In genomic region chr2:111626862-111627163, GRCh38 we compare ENCODE assay signal across 19 cellular contexts.
A peak's percentile ranks its signal among the peaks of the same experiment; 100 is the strongest.
DNase-seq lines count a peak whose midpoint lies in the region; ATAC-seq and TF ChIP-seq lines count a peak whose summit lies in the region.
"Had no signal": no experiment of that assay in that cellular context is flagged by ENCODE, and none has a peak within 500 bp of the region (broad histone marks: within the 10 kb centered on the region; RNA-seq: fewer than 3 reads in every experiment).

No MANE protein-coding gene starts in this region.

- DNase-seq in activated CD4-positive, alpha-beta T cell treated with anti-CD3 and anti-CD28 coated beads, Interleukin-2, amount 10 ng/mL, durations not matched to agents 24 days and 14 days = no peak
- no peak for DNase-seq in activated CD4-positive, alpha-beta T cell treated with anti-CD3 and anti-CD28 coated beads, Interleukin-2, amount 50 U/mL, for 48 hours
- no peak for DNase-seq in CD14-positive monocyte (ENCODE audit: low spot score)
- no peak for DNase-seq in activated CD4-positive, alpha-beta memory T cell treated with anti-CD3 and anti-CD28 coated beads for 36 hours
- DNase-seq in activated naive CD8-positive, alpha-beta T cell treated with anti-CD3 and anti-CD28 coated beads, Interleukin-2, amount 50 U/mL, for 24 hours = no peak
- DNase-seq in stimulated activated naive CD4-positive, alpha-beta T cell (lab: John Stamatoyannopoulos, UW) = no peak
- DNase-seq in Peyer's patch = no peak
- DNase-seq: GOT3, HCEC 1CT, KG1, NCI-H1092 treated with DMSO at 0.1 percent for 48 hours, NCI-H1436 treated with DMSO at 0.1 percent for 48 hours, NCI-H1930, NCI-H226, NCI-H510A treated with DMSO at 0.1 percent for 48 hours, NCI-H748 treated with DMSO at 0.1 percent for 48 hours, SJCRH30 had no signal

- H3K27me3 ChIP-seq in Peyer's patch = no peaks in the 10 kb centered on the region
- H3K27me3 ChIP-seq: SJCRH30 had no signal

- no peak overlapping the region for H3K27ac ChIP-seq in Peyer's patch
- H3K27ac ChIP-seq: C4-2B, SJCRH30 had no signal

- POLR2A ChIA-PET in activated CD4-positive, alpha-beta memory T cell treated with anti-CD3 and anti-CD28 coated beads for 36 hours (lab: Charles Lee) = no interaction called here

- H3K9me3 ChIP-seq in Peyer's patch = no peaks in the 10 kb centered on the region

- peaks cover 24% of the 10 kb centered on the region for H3K36me3 Mint-ChIP-seq in activated CD4-positive, alpha-beta T cell treated with anti-CD3 and anti-CD28 coated beads, Interleukin-2, amount 10 ng/mL, durations not matched to agents 24 days and 14 days (ENCODE audit: low read depth)
- H3K36me3 Mint-ChIP-seq in CD14-positive monocyte = peaks cover 15 to 16% of the 10 kb centered on the region in 2 donors
- peaks cover 9% of the 10 kb centered on the region for H3K36me3 Mint-ChIP-seq in activated CD4-positive, alpha-beta memory T cell treated with anti-CD3 and anti-CD28 coated beads for 36 hours
- H3K36me3 Mint-ChIP-seq in activated naive CD8-positive, alpha-beta T cell treated with anti-CD3 and anti-CD28 coated beads, Interleukin-2, amount 50 U/mL, for 24 hours (ENCODE audit: low read depth) = peaks cover 17% of the 10 kb centered on the region

- ATAC-seq in activated naive CD8-positive, alpha-beta T cell treated with anti-CD3 and anti-CD28 coated beads, Interleukin-2, amount 50 U/mL, for 24 hours = no peak
- ATAC-seq: Panc1 had no signal

- CTCF ChIA-PET in activated CD4-positive, alpha-beta memory T cell treated with anti-CD3 and anti-CD28 coated beads for 36 hours (lab: Charles Lee) = no interaction called here

- no peaks in the 10 kb centered on the region for H3K27me3 Mint-ChIP-seq in activated CD4-positive, alpha-beta T cell treated with anti-CD3 and anti-CD28 coated beads, Interleukin-2, amount 10 ng/mL, durations not matched to agents 24 days and 14 days
- no peaks in the 10 kb centered on the region for H3K27me3 Mint-ChIP-seq in CD14-positive monocyte (ENCODE audit: low read depth in 3 of 3)
- peaks cover 23% of the 10 kb centered on the region for H3K27me3 Mint-ChIP-seq in activated CD4-positive, alpha-beta memory T cell treated with anti-CD3 and anti-CD28 coated beads for 36 hours
- H3K27me3 Mint-ChIP-seq in activated naive CD8-positive, alpha-beta T cell treated with anti-CD3 and anti-CD28 coated beads, Interleukin-2, amount 50 U/mL, for 24 hours = peaks cover 21% of the 10 kb centered on the region

- peaks cover 10% of the 10 kb centered on the region for H3K9me3 Mint-ChIP-seq in activated CD4-positive, alpha-beta T cell treated with anti-CD3 and anti-CD28 coated beads, Interleukin-2, amount 10 ng/mL, durations not matched to agents 24 days and 14 days
- H3K9me3 Mint-ChIP-seq in CD14-positive monocyte = peaks cover 19 to 42% (median 29%) of the 10 kb centered on the region in 7 donors
- H3K9me3 Mint-ChIP-seq in activated CD4-positive, alpha-beta memory T cell treated with anti-CD3 and anti-CD28 coated beads for 36 hours = peaks cover 42% of the 10 kb centered on the region
- peaks cover 28% of the 10 kb centered on the region for H3K9me3 Mint-ChIP-seq in activated naive CD8-positive, alpha-beta T cell treated with anti-CD3 and anti-CD28 coated beads, Interleukin-2, amount 50 U/mL, for 24 hours

- H3K4me3 Mint-ChIP-seq in activated CD4-positive, alpha-beta T cell treated with anti-CD3 and anti-CD28 coated beads, Interleukin-2, amount 10 ng/mL, durations not matched to agents 24 days and 14 days = peak overlapping the region; percentile 43
- H3K4me3 Mint-ChIP-seq in CD14-positive monocyte = no peak overlapping the region
- no peak overlapping the region for H3K4me3 Mint-ChIP-seq in activated CD4-positive, alpha-beta memory T cell treated with anti-CD3 and anti-CD28 coated beads for 36 hours
- H3K4me3 Mint-ChIP-seq in activated naive CD8-positive, alpha-beta T cell treated with anti-CD3 and anti-CD28 coated beads, Interleukin-2, amount 50 U/mL, for 24 hours = peak overlapping the region; percentile 44

- H3K4me3 ChIP-seq in Peyer's patch = no peak overlapping the region
- H3K4me3 ChIP-seq: SJCRH30 had no signal

- no peak for TF ChIP-seq CTCF in CD14-positive monocyte (IDR thresholded peaks at IDR 0.05)
- no peak for TF ChIP-seq CTCF in Peyer's patch (IDR thresholded peaks at IDR 0.05)

- H3K27ac Mint-ChIP-seq in activated CD4-positive, alpha-beta T cell treated with anti-CD3 and anti-CD28 coated beads, Interleukin-2, amount 10 ng/mL, durations not matched to agents 24 days and 14 days = peak overlapping the region; percentile 94
- peak overlapping the region; percentile 94 to 98 (median 97) for H3K27ac Mint-ChIP-seq in CD14-positive monocyte
- peak overlapping the region; percentile 50 for H3K27ac Mint-ChIP-seq in activated CD4-positive, alpha-beta memory T cell treated with anti-CD3 and anti-CD28 coated beads for 36 hours
- H3K27ac Mint-ChIP-seq in activated naive CD8-positive, alpha-beta T cell treated with anti-CD3 and anti-CD28 coated beads, Interleukin-2, amount 50 U/mL, for 24 hours = peak overlapping the region; percentile 77

- no peak for TF ChIP-seq POLR2A in Peyer's patch (IDR thresholded peaks at IDR 0.05)

- intact Hi-C loops in activated CD4-positive, alpha-beta T cell treated with anti-CD3 and anti-CD28 coated beads, Interleukin-2, amount 10 ng/mL, durations not matched to agents 24 days and 14 days (cut with micrococcal nuclease) = loop anchor here (1.0 kb wide), 1 partner anchor 7 kb away; no protein-coding TSS in a partner anchor
- intact Hi-C loops in CD14-positive monocyte (cut with micrococcal nuclease) = no loop called here
- intact Hi-C loops in activated CD4-positive, alpha-beta memory T cell treated with anti-CD3 and anti-CD28 coated beads for 36 hours (cut with micrococcal nuclease) = loop anchor here (5.0 kb wide), 1 partner anchor 35 kb away; no protein-coding TSS in a partner anchor

- peaks cover 31% of the 10 kb centered on the region for H3K4me1 Mint-ChIP-seq in activated CD4-positive, alpha-beta T cell treated with anti-CD3 and anti-CD28 coated beads, Interleukin-2, amount 10 ng/mL, durations not matched to agents 24 days and 14 days
- peaks cover 48% of the 10 kb centered on the region for H3K4me1 Mint-ChIP-seq in CD14-positive monocyte
- H3K4me1 Mint-ChIP-seq in activated CD4-positive, alpha-beta memory T cell treated with anti-CD3 and anti-CD28 coated beads for 36 hours (ENCODE audit: low read depth) = peaks cover 27% of the 10 kb centered on the region
- peaks cover 40% of the 10 kb centered on the region for H3K4me1 Mint-ChIP-seq in activated naive CD8-positive, alpha-beta T cell treated with anti-CD3 and anti-CD28 coated beads, Interleukin-2, amount 50 U/mL, for 24 hours

- no peaks in the 10 kb centered on the region for H3K36me3 ChIP-seq in Peyer's patch
- H3K36me3 ChIP-seq: SJCRH30 had no signal

- no peaks in the 10 kb centered on the region for H3K4me1 ChIP-seq in Peyer's patch
- H3K4me1 ChIP-seq: SJCRH30 had no signal

Comparison
In these comparisons a context has a peak if more than half of its experiments do, and no peak if none do; other contexts are left out.
1. H3K4me3 Mint-ChIP-seq: peak in activated CD4-positive, alpha-beta T cell treated with anti-CD3 and anti-CD28 coated beads, Interleukin-2, amount 10 ng/mL, durations not matched to agents 24 days and 14 days (single experiment) and activated naive CD8-positive, alpha-beta T cell treated with anti-CD3 and anti-CD28 coated beads, Interleukin-2, amount 50 U/mL, for 24 hours (single experiment); none in CD14-positive monocyte (0 of 2) and activated CD4-positive, alpha-beta memory T cell treated with anti-CD3 and anti-CD28 coated beads for 36 hours (single experiment).
2. intact Hi-C loops: an anchor here in activated CD4-positive, alpha-beta T cell treated with anti-CD3 and anti-CD28 coated beads, Interleukin-2, amount 10 ng/mL, durations not matched to agents 24 days and 14 days (1.0 kb wide) and activated CD4-positive, alpha-beta memory T cell treated with anti-CD3 and anti-CD28 coated beads for 36 hours (5.0 kb wide); none called in CD14-positive monocyte.
3. Peak in every context shown above with its lines, with median percentiles within 50 percentile points of each other: H3K27ac Mint-ChIP-seq.